ENCODE assay signal across 1 cellular context in genomic region chr17:57305329-57305728, GRCh38.
TF ChIP-seq lines count a peak whose summit lies in the region.

No MANE protein-coding gene starts in this region.

TF ChIP-seq in HepG2, 621 proteins besides CTCF, POLR2A, EP300 and RAD21 (continued from another document):
- TF ChIP-seq ZNF704 (CRISPR knock-in tag; IDR thresholded peaks at IDR 0.05; ENCODE audit: borderline replicate concordance): no peak
TF ChIP-seq in HepG2: peak in this region for 1.
